ENCODE assay signal across 14 cellular contexts in genomic region chr2:45283764-45284620, GRCh38.
DNase-seq lines count a peak whose midpoint lies in the region; ATAC-seq and TF ChIP-seq lines count a peak whose summit lies in the region.
"Had no signal": no experiment of that assay in that cellular context is flagged by ENCODE, and none has a peak within 500 bp of the region (broad histone marks: within the 10 kb centered on the region; RNA-seq: fewer than 3 reads in every experiment).

No MANE protein-coding gene starts in this region.

- H3F3A ChIP-seq in SK-N-SH (replicated peaks; ENCODE audit: insufficient read depth): peaks cover 19% of the 10 kb centered on the region

- H4K20me1 ChIP-seq in SK-N-SH (ENCODE audit: insufficient read depth): no peaks in the 10 kb centered on the region

- H3K79me2 ChIP-seq in SK-N-SH (ENCODE audit: insufficient read depth): no peaks in the 10 kb centered on the region

- CTCF ChIA-PET in SK-N-SH (lab: Yijun Ruan, JAX): no interaction called here

- no peak for TF ChIP-seq RAD21 in SK-N-SH (IDR thresholded peaks at IDR 0.05; ENCODE audit: low read length)

- no peak for TF ChIP-seq CTCF in SK-N-SH (IDR thresholded peaks at IDR 0.05)

- no peaks in the 10 kb centered on the region for H3K9me2 ChIP-seq in SK-N-SH

- H2AFZ ChIP-seq in SK-N-SH (ENCODE audit: low read depth): 0 out of 2 replicates have a peak overlapping the region, but pooled peaks have one; percentile 22

- H3K27me3 ChIP-seq in SK-N-SH (ENCODE audit: insufficient read depth) (no peaks in the 10 kb centered on the region), thymus (ENCODE audit: control insufficient read depth, insufficient read depth) (no peaks in the 10 kb centered on the region)
- H3K27me3 ChIP-seq: thyroid gland had no signal

- 0 out of 2 replicates have a peak overlapping the region, but pooled peaks have one; percentile 13 for H3K4me2 ChIP-seq in SK-N-SH

- peaks cover 5 to 31% of the 10 kb centered on the region in 2 experiments; a peak in 2 of 4 replicates for H3K4me1 ChIP-seq in SK-N-SH (ENCODE audit: control insufficient read depth in 1 of 2, insufficient read depth in 2 of 2, low read depth in 1 of 2, low read length in 1 of 2)
- H3K4me1 ChIP-seq in thymus (ENCODE audit: control insufficient read depth, insufficient read depth, low read length): no peaks in the 10 kb centered on the region
- H3K4me1 ChIP-seq: esophagus squamous epithelium had no signal

- no peak for ATAC-seq in HG03439 (IDR thresholded peaks at IDR 0.05; ENCODE audit: unreplicated experiment)
- ATAC-seq in GM19324 (IDR thresholded peaks at IDR 0.05; ENCODE audit: low FRiP score, unreplicated experiment): no peak
- ATAC-seq: T-cell had no signal

- peak overlapping the region; percentile 29 for H3K9ac ChIP-seq in SK-N-SH

- H3K27ac ChIP-seq in SK-N-SH (ENCODE audit: low read depth in 2 of 2, low read length in 1 of 2) (peak overlapping the region in 1 of 2 experiments; percentile 77; a peak in 2 of 4 replicates), thymus (ENCODE audit: low read depth) (peak overlapping the region; percentile 52)
- H3K27ac ChIP-seq: 22Rv1, esophagus squamous epithelium, thyroid gland had no signal

- H3K4me3 ChIP-seq in SK-N-SH (ENCODE audit: low read depth in 2 of 2, low read length in 1 of 2) (no peak overlapping the region), thymus (ENCODE audit: low read length) (no peak overlapping the region)
- H3K4me3 ChIP-seq: esophagus squamous epithelium, lung, thyroid gland had no signal

- H3K9me3 ChIP-seq in SK-N-SH (no peaks in the 10 kb centered on the region), thymus (ENCODE audit: control insufficient read depth) (no peaks in the 10 kb centered on the region)
- H3K9me3 ChIP-seq: esophagus squamous epithelium, thyroid gland had no signal

- H3K36me3 ChIP-seq in SK-N-SH (replicated peaks in 1 of 2; ENCODE audit: control insufficient read depth in 1 of 2, insufficient read depth in 2 of 2, low read length in 1 of 2) (no peaks in the 10 kb centered on the region), thymus (ENCODE audit: control insufficient read depth, insufficient read depth) (no peaks in the 10 kb centered on the region)
- H3K36me3 ChIP-seq: esophagus squamous epithelium, thyroid gland had no signal

- POLR2A ChIA-PET in SK-N-SH (lab: Yijun Ruan, JAX): no interaction called here

- 58% methylated on average over 10 of the region's 10 CpGs for WGBS in SK-N-SH (ENCODE audit: low lambda C conversion rate)
- 94% methylated on average over 10 of the region's 10 CpGs for WGBS in thymus

- no peak; a peak in 1 of 4 replicates for TF ChIP-seq EP300 in SK-N-SH (IDR thresholded peaks at IDR 0.05; ENCODE audit: borderline replicate concordance in 1 of 2, low read depth in 1 of 2, low read length in 1 of 2)

- DNase-seq in DMS 273 (lab: John Stamatoyannopoulos, UW; ENCODE audit: unreplicated experiment): peak; percentile 7
- DNase-seq in DMS 273 treated with DMSO at 0.1 percent for 48 hours (lab: John Stamatoyannopoulos, UW): no peak
- no peak for DNase-seq in SK-N-SH
- peak; percentile 79 for DNase-seq in fibroblast of the conjunctiva (ENCODE audit: low read depth)
- no peak for DNase-seq in NCI-H2171 treated with DMSO at 0.1 percent for 48 hours (lab: John Stamatoyannopoulos, UW)
- DNase-seq: esophagus squamous epithelium, NCI-H1048, T-cell, thyroid gland had no signal

TF ChIP-seq in SK-N-SH, 30 proteins besides CTCF, POLR2A, EP300 and RAD21:
- peak; percentile 72 for TF ChIP-seq FOSL2 (IDR thresholded peaks at IDR 0.05; ENCODE audit: borderline replicate concordance, low read depth)
- peak; percentile 38 for TF ChIP-seq TCF12 (IDR thresholded peaks at IDR 0.05)
- TF ChIP-seq FOXM1 (IDR thresholded peaks at IDR 0.05; ENCODE audit: low read depth): no peak
- peak; percentile 23; the same call in 1 of the 2 replicates for TF ChIP-seq NFIC (IDR thresholded peaks at IDR 0.05; ENCODE audit: borderline replicate concordance)
- 0 out of 2 replicates have a peak, but pooled peaks have one; percentile 23 for TF ChIP-seq TEAD4 (IDR thresholded peaks at IDR 0.05; ENCODE audit: borderline replicate concordance, insufficient read depth)
- peak; percentile 73 for TF ChIP-seq JUND (IDR thresholded peaks at IDR 0.05)
- peak; percentile 31; the same call in 1 of the 2 replicates for TF ChIP-seq RXRA (IDR thresholded peaks at IDR 0.05; ENCODE audit: borderline replicate concordance, low read depth)
- no peak for TF ChIP-seq MXI1 (IDR thresholded peaks at IDR 0.05; ENCODE audit: low read depth, low read length)
- no peak for TF ChIP-seq MEF2A (IDR thresholded peaks at IDR 0.05; ENCODE audit: borderline replicate concordance, low read depth)
- TF ChIP-seq EZH2phosphoT487 (IDR thresholded peaks at IDR 0.05; ENCODE audit: borderline replicate concordance, low read depth): no peak
- no peak for TF ChIP-seq RCOR1 (IDR thresholded peaks at IDR 0.05; ENCODE audit: low read length)

Comparison
In these comparisons a context has a peak if more than half of its experiments do, and no peak if none do; other contexts are left out.
1. DNase-seq: peak in DMS 273 (single experiment) and fibroblast of the conjunctiva (single experiment); none in DMS 273 treated with DMSO at 0.1 percent for 48 hours (single experiment), SK-N-SH (single experiment) and NCI-H2171 treated with DMSO at 0.1 percent for 48 hours (single experiment).